ENCODE assay signal across 8 cellular contexts in genomic region chr14:101731187-101732080, GRCh38. TPM values are rescaled to one million over a fixed set of nuclear protein-coding genes. Genes with fewer than 3 reads are reported as not detected.
DNase-seq lines count a peak whose midpoint lies in the region; ATAC-seq, FAIRE-seq and TF ChIP-seq lines count a peak whose summit lies in the region.

No MANE protein-coding gene starts in this region.

- ATAC-seq in HG02642 (IDR thresholded peaks at IDR 0.05; ENCODE audit: poor library complexity, unreplicated experiment) (peak; percentile 75), K562 (peak; percentile 90)

- H2AFZ ChIP-seq in K562 (ENCODE audit: low read depth, low read length) (peak overlapping the region; percentile 83), keratinocyte (ENCODE audit: control insufficient read depth, low read length) (peak overlapping the region; percentile 14)

- in situ Hi-C loops in K562 (cut with MboI), result no loop called here

- dilution Hi-C loops in keratinocyte (cut with MboI; ENCODE audit: extremely low pct_ligation_motif_present, low sequenced_read_pairs), result no loop called here

- intact Hi-C loops in K562 (cut with micrococcal nuclease), result no loop called here

- H3K4me2 ChIP-seq in K562 (ENCODE audit: insufficient read depth, low read length) (peak overlapping the region; percentile 65), keratinocyte (ENCODE audit: control insufficient read depth, extremely low read depth, insufficient read depth, low read depth, low read length) (peak overlapping the region; percentile 79)

- CTCF ChIA-PET in K562 (lab: Yijun Ruan, JAX; ENCODE audit: low intra/inter-chr PET ratio), result no interaction called here

- POLR2A ChIA-PET in K562 (lab: Yijun Ruan, JAX), result interaction anchor here (0.6 kb wide), 1 partner anchor 130 kb away, joined by 3 read pairs; no protein-coding TSS in a partner anchor

- H3K4me1 ChIP-seq in K562 (replicated peaks in 1 of 2; ENCODE audit: control insufficient read depth in 2 of 2, insufficient read depth in 2 of 2, low read length in 2 of 2), result peaks cover 21 to 27% of the 10 kb centered on the region in 2 experiments; a peak in 4 of 5 replicates
- H3K4me1 ChIP-seq in keratinocyte (ENCODE audit: control insufficient read depth, extremely low read depth, insufficient read depth, low read length), result peaks cover 27% of the 10 kb centered on the region

- H3K79me2 ChIP-seq in K562 (ENCODE audit: control insufficient read depth, insufficient read depth, low read length) (no peaks in the 10 kb centered on the region), keratinocyte (ENCODE audit: control insufficient read depth, insufficient read depth, low read length) (no peaks in the 10 kb centered on the region)

- H3K9ac ChIP-seq in K562 (ENCODE audit: insufficient read depth in 1 of 2, low read depth in 2 of 2, low read length in 2 of 2) (peak overlapping the region; percentile 64 to 85), keratinocyte (ENCODE audit: control insufficient read depth, extremely low read depth, insufficient read depth, low read length) (peak overlapping the region; percentile 49)

- H3K9me1 ChIP-seq in K562 (ENCODE audit: control insufficient read depth, insufficient read depth, low read length) (no peaks in the 10 kb centered on the region), keratinocyte (ENCODE audit: control insufficient read depth, extremely low read depth, insufficient read depth, low read length) (no peaks in the 10 kb centered on the region)

- H3K36me3 ChIP-seq in K562 (ENCODE audit: control insufficient read depth, insufficient read depth, low read length) (no peaks in the 10 kb centered on the region), keratinocyte (ENCODE audit: control insufficient read depth in 2 of 2, extremely low read depth in 1 of 2, insufficient read depth in 2 of 2, low read length in 2 of 2) (no peaks in the 10 kb centered on the region)

- DNase-seq in GM04504 (ENCODE audit: low read depth) (peak; percentile 40), NCI-H1417 treated with DMSO at 0.1 percent for 48 hours (lab: John Stamatoyannopoulos, UW) (peak; percentile 42), T-helper 22 cell (ENCODE audit: low read depth) (peak; percentile 76), K562 (ENCODE audit: extremely low read depth in 1 of 4, low spot score in 3 of 4) (peak; percentile 51 to 83 (median 52)), keratinocyte (ENCODE audit: low read depth, low spot score) (peak; percentile 59), HuH-7 (ENCODE audit: low spot score) (no peak)
- DNase-seq in stimulated activated CD4-positive, alpha-beta T cell treated with anti-CD3 and anti-CD28 coated beads, Interleukin-2, amount 100 ng/mL, for 48 hours, result peak; percentile 69 to 72

- H3K9me3 ChIP-seq in K562 (replicated peaks; ENCODE audit: control insufficient read depth, insufficient read depth, low read depth, low read length) (peaks cover 11% of the 10 kb centered on the region), keratinocyte (ENCODE audit: control insufficient read depth, low read depth, low read length) (peaks cover 2% of the 10 kb centered on the region)

- H4K20me1 ChIP-seq in K562 (replicated peaks; ENCODE audit: control insufficient read depth, insufficient read depth, low read length) (no peaks in the 10 kb centered on the region), keratinocyte (ENCODE audit: control insufficient read depth, extremely low read depth, insufficient read depth, low read length) (no peaks in the 10 kb centered on the region)

- FAIRE-seq in K562 (lab: Jason Lieb, UNC) (peak; percentile 89), keratinocyte (lab: Jason Lieb, UNC) (peak; percentile 100)

- H3K27ac ChIP-seq in K562 (ENCODE audit: extremely low read depth, low read depth, low read length) (peak overlapping the region; percentile 67), keratinocyte (ENCODE audit: control insufficient read depth, insufficient read depth, low read length) (peak overlapping the region; percentile 86)

- no peak for TF ChIP-seq RAD21 in K562 (CRISPR knock-in tag; conservative IDR thresholded peaks at IDR 0.05 in 1 of 2, IDR thresholded peaks at IDR 0.05 in 1 of 2)

- H3K27me3 ChIP-seq in K562 (ENCODE audit: control insufficient read depth in 2 of 2, insufficient read depth in 2 of 2, low read length in 2 of 2) (no peaks in the 10 kb centered on the region), keratinocyte (ENCODE audit: control insufficient read depth, extremely low read depth, insufficient read depth, low read length) (no peaks in the 10 kb centered on the region)

- TF ChIP-seq POLR2A in K562 (conservative IDR thresholded peaks at IDR 0.05), result no peak

- TF ChIP-seq EP300 in K562 (IDR thresholded peaks at IDR 0.05; ENCODE audit: low read length), result no peak

- no peak for TF ChIP-seq CTCF in K562 (IDR thresholded peaks at IDR 0.05 in 2 of 3, conservative IDR thresholded peaks at IDR 0.05 in 1 of 3; ENCODE audit: insufficient read depth in 2 of 3, low read depth in 1 of 3, low read length in 3 of 3)
- no peak for TF ChIP-seq CTCF in keratinocyte (optimal IDR thresholded peaks at IDR 0.05 in 1 of 3, IDR thresholded peaks at IDR 0.05 in 1 of 3, conservative IDR thresholded peaks at IDR 0.05 in 1 of 3; ENCODE audit: extremely low read depth in 1 of 3, insufficient read depth in 2 of 3, low read length in 3 of 3)

- BruUV-seq in K562 (replicated peaks; lab: Mats Ljungman, UMichigan), result TSS peak; percentile 78

- no peak overlapping the region for H3K4me3 ChIP-seq in K562
- H3K4me3 ChIP-seq in keratinocyte (ENCODE audit: control insufficient read depth in 2 of 3, extremely low read depth in 1 of 3, insufficient read depth in 2 of 3, low read depth in 1 of 3, low read length in 3 of 3), result peak overlapping the region in 2 of 3 experiments; percentile 8 to 22

- WGBS in K562 (ENCODE audit: insufficient coverage, low coverage, missing lambda C conversion rate), result 19% methylated on average over 12 of the region's 16 CpGs

TF ChIP-seq in K562, 482 proteins besides CTCF, POLR2A, EP300 and RAD21 (continues in another document):
- TF ChIP-seq EP400 (IDR thresholded peaks at IDR 0.05) (peak; percentile 15; the same call in 1 of the 2 replicates), NELFE (IDR thresholded peaks at IDR 0.05; ENCODE audit: insufficient read depth, insufficient read length) (no peak), FOS (IDR thresholded peaks at IDR 0.05; ENCODE audit: extremely low read depth, insufficient read length) (peak; percentile 3), ZNF766 (CRISPR knock-in tag; conservative IDR thresholded peaks at IDR 0.05) (0 out of 2 replicates have a peak, but pooled peaks have one; percentile 6), NFRKB (IDR thresholded peaks at IDR 0.05; ENCODE audit: low read depth) (peak; percentile 53), ETV1 (tag; conservative IDR thresholded peaks at IDR 0.05; ENCODE audit: low read depth) (0 out of 2 replicates have a peak, but pooled peaks have one; percentile 9), L3MBTL2 (IDR thresholded peaks at IDR 0.05) (peak; percentile 96), ZNF589 (CRISPR knock-in tag; IDR thresholded peaks at IDR 0.05; ENCODE audit: low read depth) (peak; percentile 42; the same call in 1 of the 2 replicates), CHD1 (IDR thresholded peaks at IDR 0.05; ENCODE audit: low read length) (no peak), HNRNPL (IDR thresholded peaks at IDR 0.05; ENCODE audit: low read depth, low read length) (no peak), RNF2 (IDR thresholded peaks at IDR 0.05) (0 out of 2 replicates have a peak, but pooled peaks have one; percentile 45)
- TF ChIP-seq, protein P1, sequence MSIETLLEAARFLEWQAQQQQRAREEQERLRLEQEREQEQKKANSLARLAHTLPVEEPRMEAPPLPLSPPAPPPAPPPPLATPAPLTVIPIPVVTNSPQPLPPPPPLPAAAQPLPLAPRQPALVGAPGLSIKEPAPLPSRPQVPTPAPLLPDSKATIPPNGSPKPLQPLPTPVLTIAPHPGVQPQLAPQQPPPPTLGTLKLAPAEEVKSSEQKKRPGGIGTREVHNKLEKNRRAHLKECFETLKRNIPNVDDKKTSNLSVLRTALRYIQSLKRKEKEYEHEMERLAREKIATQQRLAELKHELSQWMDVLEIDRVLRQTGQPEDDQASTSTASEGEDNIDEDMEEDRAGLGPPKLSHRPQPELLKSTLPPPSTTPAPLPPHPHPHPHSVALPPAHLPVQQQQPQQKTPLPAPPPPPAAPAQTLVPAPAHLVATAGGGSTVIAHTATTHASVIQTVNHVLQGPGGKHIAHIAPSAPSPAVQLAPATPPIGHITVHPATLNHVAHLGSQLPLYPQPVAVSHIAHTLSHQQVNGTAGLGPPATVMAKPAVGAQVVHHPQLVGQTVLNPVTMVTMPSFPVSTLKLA (conservative IDR thresholded peaks at IDR 0.05), result 0 out of 4 replicates have a peak, but pooled peaks of 1 of the 2 experiments have one; percentile 25

RNA-seq across cellular contexts. Expression of gene PPP2R5C, which starts 30.1 kb away (rescaled TPM):
- 275 and 554 TPM in 2 replicates for total RNA-seq in K562 (2011; cell fraction: chromatin; rRNA removed; ENCODE audit: low replicate concordance)
- total RNA-seq in K562 (2011; cell fraction: nucleolus; rRNA removed), result 143 and 198 TPM in 2 replicates
- 367 and 537 TPM in 2 replicates for total RNA-seq in K562 (2011; cell fraction: nucleoplasm; rRNA removed)
- total RNA-seq in K562 (2014; rRNA removed), result 263 and 295 TPM in 2 replicates
- 395 and 448 TPM in 2 replicates for total RNA-seq in K562 (2014; rRNA removed; fragmentation: Illumina TruSeq; extraction: Trizol)
- total RNA-seq in K562 (2015; rRNA removed; fragmentation: Illumina TruSeq; extraction: Trizol), result 284 and 309 TPM in 2 replicates
- total RNA-seq in K562 (2021), result 395 and 398 TPM in 2 replicates
- 266 and 328 TPM in 2 replicates for polyA plus RNA-seq in K562 (2011; rRNA removed)
- 100 and 189 TPM in 2 replicates for polyA plus RNA-seq in K562 (2011; cell fraction: cytosol; rRNA removed)
- 140 and 172 TPM in 2 replicates for polyA plus RNA-seq in K562 (2011; cell fraction: nucleus; rRNA removed)
- polyA plus RNA-seq in K562 (2012), result 237 and 317 TPM in 2 replicates
- polyA plus RNA-seq in K562 (2014; fragmentation: Illumina TruSeq; extraction: Trizol), result 383 and 443 TPM in 2 replicates
- polyA plus RNA-seq in K562 (2014; fragmentation: Nextera tagmentation; extraction: Ambion mirVana), result 100 to 1,000 TPM; 517 to 617 TPM
- polyA plus RNA-seq in K562 (2014; rRNA removed), result 284 and 315 TPM in 2 replicates
- 312 and 332 TPM in 2 replicates for polyA minus RNA-seq in K562 (2011; rRNA and poly(A)+ RNA removed)
- 118 and 128 TPM in 2 replicates for polyA minus RNA-seq in K562 (2011; cell fraction: cytosol; rRNA and poly(A)+ RNA removed)
- polyA minus RNA-seq in K562 (2011; cell fraction: nucleus; rRNA and poly(A)+ RNA removed), result 87.6 and 141 TPM in 2 replicates
- polyA plus RNA-seq in keratinocyte, result 63.0 to 105 TPM (median 67.0 TPM) in 3 replicates
- 28.9 TPM for polyA plus RNA-seq in keratinocyte (2011; ENCODE audit: low read depth)
- polyA plus RNA-seq in keratinocyte (2011; cell fraction: cytosol; rRNA removed), result 65.8 and 119 TPM in 2 replicates
- 43.6 and 53.4 TPM in 2 replicates for polyA plus RNA-seq in keratinocyte (2011; cell fraction: nucleus; rRNA removed)
- 50.5 and 65.1 TPM in 2 replicates for polyA plus RNA-seq in keratinocyte (2012; ENCODE audit: low replicate concordance)
- 25.3 to 133 TPM (median 86.3 TPM) in 3 replicates for polyA minus RNA-seq in keratinocyte
- polyA minus RNA-seq in keratinocyte (2011; cell fraction: cytosol; rRNA and poly(A)+ RNA removed), result 84.0 TPM
- 30.6 and 57.9 TPM in 2 replicates for polyA minus RNA-seq in keratinocyte (2011; cell fraction: nucleus; rRNA and poly(A)+ RNA removed)
